Comparison of ENCODE assay signal across 8 cellular contexts in the genomic region with DNA sequence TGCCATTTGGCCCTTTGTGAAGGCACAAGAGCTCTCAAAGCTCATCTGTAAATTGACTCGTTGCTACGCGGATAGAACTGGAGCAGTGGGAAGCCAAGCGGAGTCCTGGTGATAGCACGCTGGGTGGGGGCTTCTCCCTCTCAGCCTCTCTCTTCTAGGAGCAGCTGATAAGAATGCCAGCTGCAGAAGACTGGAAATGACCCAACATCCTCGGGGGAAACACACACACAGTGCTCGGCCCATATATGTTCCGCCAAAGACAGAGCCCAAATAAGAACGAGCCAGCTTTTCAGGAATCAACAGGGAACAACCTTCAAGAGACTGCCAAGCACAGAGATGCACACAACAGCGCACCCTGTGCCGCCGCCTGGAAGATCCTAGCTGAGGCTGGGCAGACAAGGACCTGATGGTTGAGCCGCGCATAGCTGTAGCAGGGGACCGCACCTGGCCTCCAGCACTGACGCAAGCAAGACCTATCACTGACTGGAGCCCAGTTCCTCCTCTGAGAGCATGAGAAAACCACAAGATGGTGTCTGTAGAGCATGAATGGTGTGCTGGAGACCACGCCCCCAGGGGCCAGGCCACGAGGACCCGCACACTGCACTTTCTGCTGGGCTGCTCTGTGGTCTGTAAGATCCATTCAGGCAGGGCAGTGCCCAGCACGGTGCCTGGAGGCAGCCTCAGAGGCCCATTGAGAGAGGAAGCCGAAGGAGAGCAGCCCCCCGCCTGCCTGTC. TPM values are rescaled to one million over a fixed set of nuclear protein-coding genes. Genes with fewer than 3 reads are reported as not detected.
A peak's percentile ranks its signal among the peaks of the same experiment; 100 is the strongest.
DNase-seq lines count a peak whose midpoint lies in the region; ATAC-seq and TF ChIP-seq lines count a peak whose summit lies in the region.

No MANE protein-coding gene starts in this region.

- H3K4me1 Mint-ChIP-seq in activated CD4-positive, alpha-beta memory T cell treated with anti-CD3 and anti-CD28 coated beads, Interleukin-2, amount 10 ng/mL, durations not matched to agents 7 days and 5 days: peaks cover 93% of the 10 kb centered on the region

- peak; percentile 39 for ATAC-seq in GM18511 (IDR thresholded peaks at IDR 0.05; ENCODE audit: unreplicated experiment)
- no peak for ATAC-seq in HG03521 (IDR thresholded peaks at IDR 0.05; ENCODE audit: unreplicated experiment)

- no peaks in the 10 kb centered on the region for H3K9me3 Mint-ChIP-seq in activated CD4-positive, alpha-beta memory T cell treated with anti-CD3 and anti-CD28 coated beads, Interleukin-2, amount 10 ng/mL, durations not matched to agents 7 days and 5 days

- peaks cover 0 to 3% of the 10 kb centered on the region in 2 experiments; a peak in 1 of 3 replicates for H3K36me3 ChIP-seq in HEK293 (ENCODE audit: control insufficient read depth in 2 of 2, insufficient read depth in 1 of 2, low read length in 2 of 2)

- H3K27ac Mint-ChIP-seq in activated CD4-positive, alpha-beta memory T cell treated with anti-CD3 and anti-CD28 coated beads, Interleukin-2, amount 10 ng/mL, durations not matched to agents 7 days and 5 days: peak overlapping the region; percentile 90

- peaks cover 32% of the 10 kb centered on the region for H3K4me1 ChIP-seq in HEK293 (ENCODE audit: control insufficient read depth, insufficient read depth, low read length)

- peaks cover 4% of the 10 kb centered on the region for H3K36me3 Mint-ChIP-seq in activated CD4-positive, alpha-beta memory T cell treated with anti-CD3 and anti-CD28 coated beads, Interleukin-2, amount 10 ng/mL, durations not matched to agents 7 days and 5 days (ENCODE audit: low read depth)

- TF ChIP-seq POLR2A in erythroblast (IDR thresholded peaks at IDR 0.05; ENCODE audit: low read length): no peak

- H3K9me3 ChIP-seq in HEK293 (ENCODE audit: control insufficient read depth, insufficient read depth, low read depth, low read length): no peaks in the 10 kb centered on the region

- CTCF ChIA-PET in HEK293 (lab: Yijun Ruan, JAX): no interaction called here
- CTCF ChIA-PET in activated CD4-positive, alpha-beta memory T cell treated with anti-CD3 and anti-CD28 coated beads, Interleukin-2, amount 10 ng/mL, durations not matched to agents 7 days and 5 days (lab: Charles Lee): interaction anchor here (0.6 to 2.3 kb wide), 9 partner anchors 8 to 559 kb away, joined by 3 to 7 read pairs (median 3); partner anchors contain the start of genes MED26 and SMIM7

- H3K4me3 ChIP-seq in HEK293 (ENCODE audit: low read depth, low read length): no peak overlapping the region

- no peak overlapping the region for H3K27ac ChIP-seq in HEK293 (ENCODE audit: extremely low read depth, low read depth, low read length)

- H3K27me3 Mint-ChIP-seq in activated CD4-positive, alpha-beta memory T cell treated with anti-CD3 and anti-CD28 coated beads, Interleukin-2, amount 10 ng/mL, durations not matched to agents 7 days and 5 days: no peaks in the 10 kb centered on the region

- DNase-seq in NCI-H2029 treated with DMSO at 0.1 percent for 48 hours (lab: John Stamatoyannopoulos, UW) (peak; percentile 50), erythroblast (lab: John Stamatoyannopoulos, UW) (peak; percentile 71 to 73), pulmonary artery endothelial cell (ENCODE audit: low read depth, low spot score) (peak; percentile 26), HCEC 1CT (no peak)
- peak; percentile 70 for DNase-seq in activated CD4-positive, alpha-beta memory T cell treated with anti-CD3 and anti-CD28 coated beads, Interleukin-2, amount 10 ng/mL, durations not matched to agents 7 days and 5 days

- TF ChIP-seq CTCF in HEK293 (tag by site-specific recombination; IDR thresholded peaks at IDR 0.05): no peak

- peak overlapping the region; percentile 77 for H3K4me3 Mint-ChIP-seq in activated CD4-positive, alpha-beta memory T cell treated with anti-CD3 and anti-CD28 coated beads, Interleukin-2, amount 10 ng/mL, durations not matched to agents 7 days and 5 days

- POLR2A ChIA-PET in HEK293 (lab: Yijun Ruan, JAX): interaction anchor here (1.1 to 1.3 kb wide), 2 partner anchors 15 to 72 kb away, joined by 3 to 4 read pairs; partner anchors contain the start of gene SMIM7
- POLR2A ChIA-PET in activated CD4-positive, alpha-beta memory T cell treated with anti-CD3 and anti-CD28 coated beads, Interleukin-2, amount 10 ng/mL, durations not matched to agents 7 days and 5 days (lab: Charles Lee): interaction anchor here (0.8 to 9.9 kb wide), 16 partner anchors 11 to 488 kb away, joined by 3 to 136 read pairs (median 7); partner anchors contain the start of genes HAUS8, MED26, MYO9B and SLC35E1

TF ChIP-seq in HEK293, 187 proteins besides CTCF, POLR2A, EP300 and RAD21 (continues in another document):
- TF ChIP-seq, protein P1, sequence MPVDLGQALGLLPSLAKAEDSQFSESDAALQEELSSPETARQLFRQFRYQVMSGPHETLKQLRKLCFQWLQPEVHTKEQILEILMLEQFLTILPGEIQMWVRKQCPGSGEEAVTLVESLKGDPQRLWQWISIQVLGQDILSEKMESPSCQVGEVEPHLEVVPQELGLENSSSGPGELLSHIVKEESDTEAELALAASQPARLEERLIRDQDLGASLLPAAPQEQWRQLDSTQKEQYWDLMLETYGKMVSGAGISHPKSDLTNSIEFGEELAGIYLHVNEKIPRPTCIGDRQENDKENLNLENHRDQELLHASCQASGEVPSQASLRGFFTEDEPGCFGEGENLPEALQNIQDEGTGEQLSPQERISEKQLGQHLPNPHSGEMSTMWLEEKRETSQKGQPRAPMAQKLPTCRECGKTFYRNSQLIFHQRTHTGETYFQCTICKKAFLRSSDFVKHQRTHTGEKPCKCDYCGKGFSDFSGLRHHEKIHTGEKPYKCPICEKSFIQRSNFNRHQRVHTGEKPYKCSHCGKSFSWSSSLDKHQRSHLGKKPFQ (tag by site-specific recombination; IDR thresholded peaks at IDR 0.05): no peak
- no peak for TF ChIP-seq ZNF433 (tag by site-specific recombination; IDR thresholded peaks at IDR 0.05; ENCODE audit: low read depth)
- TF ChIP-seq, protein P2, sequence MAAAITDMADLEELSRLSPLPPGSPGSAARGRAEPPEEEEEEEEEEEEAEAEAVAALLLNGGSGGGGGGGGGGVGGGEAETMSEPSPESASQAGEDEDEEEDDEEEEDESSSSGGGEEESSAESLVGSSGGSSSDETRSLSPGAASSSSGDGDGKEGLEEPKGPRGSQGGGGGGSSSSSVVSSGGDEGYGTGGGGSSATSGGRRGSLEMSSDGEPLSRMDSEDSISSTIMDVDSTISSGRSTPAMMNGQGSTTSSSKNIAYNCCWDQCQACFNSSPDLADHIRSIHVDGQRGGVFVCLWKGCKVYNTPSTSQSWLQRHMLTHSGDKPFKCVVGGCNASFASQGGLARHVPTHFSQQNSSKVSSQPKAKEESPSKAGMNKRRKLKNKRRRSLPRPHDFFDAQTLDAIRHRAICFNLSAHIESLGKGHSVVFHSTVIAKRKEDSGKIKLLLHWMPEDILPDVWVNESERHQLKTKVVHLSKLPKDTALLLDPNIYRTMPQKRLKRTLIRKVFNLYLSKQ (tag by site-specific recombination; IDR thresholded peaks at IDR 0.05; ENCODE audit: borderline replicate concordance): no peak
- no peak for TF ChIP-seq ZXDB (tag by site-specific recombination; IDR thresholded peaks at IDR 0.05)
- TF ChIP-seq ZNF335 (tag by site-specific recombination; conservative IDR thresholded peaks at IDR 0.05): peak; percentile 73
- no peak for TF ChIP-seq ZBTB8A (tag by site-specific recombination; IDR thresholded peaks at IDR 0.05)
- TF ChIP-seq SCRT2 (tag by site-specific recombination; IDR thresholded peaks at IDR 0.05): no peak
- peak; percentile 73 for TF ChIP-seq ZNF600 (tag by site-specific recombination; IDR thresholded peaks at IDR 0.05)
- no peak for TF ChIP-seq KLF1 (tag by site-specific recombination; IDR thresholded peaks at IDR 0.05)
- TF ChIP-seq ZNF248 (tag by site-specific recombination; IDR thresholded peaks at IDR 0.05): no peak
- peak; percentile 60; the same call in 1 of the 2 replicates for TF ChIP-seq KLF9 (tag by site-specific recombination; IDR thresholded peaks at IDR 0.05; ENCODE audit: low read depth)
- TF ChIP-seq ZNF596 (tag by site-specific recombination; IDR thresholded peaks at IDR 0.05): 0 out of 2 replicates have a peak, but pooled peaks have one; percentile 47
- no peak for TF ChIP-seq ZNF132 (tag by site-specific recombination; IDR thresholded peaks at IDR 0.05; ENCODE audit: borderline replicate concordance)
- TF ChIP-seq ZNF830 (tag by site-specific recombination; IDR thresholded peaks at IDR 0.05; ENCODE audit: low read depth): no peak

RNA-seq across cellular contexts. Expression of gene SLC35E1, which starts 16.0 kb away (rescaled TPM):
- 10 to 100 TPM; 57.3 to 57.7 TPM for total RNA-seq in activated CD4-positive, alpha-beta memory T cell treated with anti-CD3 and anti-CD28 coated beads, Interleukin-2, amount 10 ng/mL, durations not matched to agents 7 days and 5 days
- total RNA-seq in pulmonary artery endothelial cell: 20.8 and 23.2 TPM in 2 replicates

RNA-seq across cellular contexts. Expression of gene MED26, which starts 39.7 kb away (rescaled TPM):
- 10 to 100 TPM; 15.5 to 15.9 TPM for total RNA-seq in activated CD4-positive, alpha-beta memory T cell treated with anti-CD3 and anti-CD28 coated beads, Interleukin-2, amount 10 ng/mL, durations not matched to agents 7 days and 5 days
- total RNA-seq in pulmonary artery endothelial cell: 4.4 and 5.8 TPM in 2 replicates

RNA-seq across cellular contexts. Expression of gene CHERP, which starts 46.0 kb away (rescaled TPM):
- 10 to 100 TPM; 50.8 to 53.6 TPM for total RNA-seq in activated CD4-positive, alpha-beta memory T cell treated with anti-CD3 and anti-CD28 coated beads, Interleukin-2, amount 10 ng/mL, durations not matched to agents 7 days and 5 days
- 4.4 and 5.5 TPM in 2 replicates for total RNA-seq in pulmonary artery endothelial cell
